28 cellular contexts compared by ENCODE assay signal in genomic region chr3:38006031-38006430, GRCh38. TPM values are rescaled to one million over a fixed set of nuclear protein-coding genes. Genes with fewer than 3 reads are reported as not detected.
DNase-seq lines count a peak whose midpoint lies in the region; ATAC-seq and TF ChIP-seq lines count a peak whose summit lies in the region.
"Had no signal": no experiment of that assay in that cellular context is flagged by ENCODE, and none has a peak within 500 bp of the region (broad histone marks: within the 10 kb centered on the region; RNA-seq: fewer than 3 reads in every experiment).

No MANE protein-coding gene starts in this region.

- no peak overlapping the region for H3K4me3 ChIP-seq in stomach
- H3K4me3 ChIP-seq in left lung: no peak overlapping the region
- H3K4me3 ChIP-seq: coronary artery, mucosa of descending colon had no signal

- peaks cover 28 to 54% (median 44%) of the 10 kb centered on the region in 4 donors for H3K4me1 ChIP-seq in stomach
- peaks cover 5 to 21% of the 10 kb centered on the region in 2 donors for H3K4me1 ChIP-seq in left lung

- H3K27me3 ChIP-seq in layer of hippocampus (ENCODE audit: control insufficient read depth, insufficient read depth, low read length): no peaks in the 10 kb centered on the region
- no peaks in the 10 kb centered on the region for H3K27me3 ChIP-seq in stomach
- no peaks in the 10 kb centered on the region for H3K27me3 ChIP-seq in left lung

- H3K27ac ChIP-seq in layer of hippocampus (ENCODE audit: low read depth, low read length) (peak overlapping the region; percentile 83), stomach (peak overlapping the region in 4 of 5 donors; percentile 42 to 79 (median 75)), left lung (no peak overlapping the region)

- WGBS in stomach, 5 donors: 74 to 88% (median 81%) methylated on average over 5 of the region's 5 CpGs

- TF ChIP-seq CTCF in stomach (IDR thresholded peaks at IDR 0.05) (no peak), left lung (IDR thresholded peaks at IDR 0.05) (no peak)

- peak; percentile 1 for DNase-seq in stimulated activated CD4-positive, alpha-beta T cell treated with anti-CD3 and anti-CD28 coated beads, Interleukin-4, amount 100 ng/mL, for 1 hour
- no peak for DNase-seq in stimulated activated CD4-positive, alpha-beta T cell treated with anti-CD3 and anti-CD28 coated beads, Interleukin-15, amount 100 ng/mL, for 24 hours
- DNase-seq in stomach: no peak
- no peak for DNase-seq in NCI-H510A treated with DMSO at 0.1 percent for 48 hours (lab: John Stamatoyannopoulos, UW)
- no peak for DNase-seq in NOMO-1 (lab: John Stamatoyannopoulos, UW; ENCODE audit: unreplicated experiment in 2 of 2)
- no peak for DNase-seq in left lung
- DNase-seq: activated B cell treated with CpG ODN at 0.5 μM for 24 hours; activated CD4-positive, alpha-beta T cell treated with anti-CD3 and anti-CD28 coated beads, Interleukin-2, amount 10 ng/mL, durations not matched to agents 7 days and 5 days; activated effector memory CD4-positive, alpha-beta T cell treated with Interleukin-2 at 50 U/mL for 16 hours; CD4-positive, alpha-beta T cell; DMS 273 treated with DMSO at 0.1 percent for 48 hours; effector memory CD8-positive, alpha-beta T cell; erythroblast; glutamatergic neuron; GOT3; HFFc6; NCI-H146; NCI-H2107; NCI-H345; retina; small intestine; stimulated activated CD4-positive, alpha-beta T cell treated with anti-CD3 and anti-CD28 coated beads, Interleukin-1b, Interleukin-23, amount 100 ng/mL, for 48 hours had no signal

- H3K9me3 ChIP-seq in stomach (no peaks in the 10 kb centered on the region), left lung (no peaks in the 10 kb centered on the region)
- H3K9me3 ChIP-seq: mucosa of descending colon had no signal

- no peak for TF ChIP-seq EP300 in stomach (IDR thresholded peaks at IDR 0.05)

- no peak for ATAC-seq in left lung
- ATAC-seq: effector memory CD8-positive, alpha-beta T cell; mucosa of descending colon; natural killer cell treated with Interleukin-12 subunit alpha and Interleukin-12 subunit beta and Interleukin-15 and Interleukin-18, amount 100 ng/mL, for 72 hours had no signal

- intact Hi-C loops in stomach (cut with DNase I; ENCODE audit: low total_unique reads) (no loop called here), left lung (cut with DNase I) (no loop called here)

- H3K36me3 ChIP-seq in stomach: peaks cover 31 to 82% (median 78%) of the 10 kb centered on the region in 4 donors
- H3K36me3 ChIP-seq in left lung: peaks cover 0 to 81% of the 10 kb centered on the region in 2 donors

- TF ChIP-seq POLR2A in stomach (IDR thresholded peaks at IDR 0.05): no peak

RNA-seq across cellular contexts. Expression of gene VILL, which starts 15.4 kb away (rescaled TPM):
- total RNA-seq in stomach (100 to 1,000 TPM in 2 of 5 donors, 10 to 100 TPM in 3; 59.8 to 191 (median 86.8) TPM), left lung (10 to 100 TPM; 29.0 to 36.9 TPM)
- polyA plus RNA-seq in stomach: 100 to 1,000 TPM in 1 of 3 donors, 10 to 100 TPM in 2; 24.1 to 202 (median 43.7) TPM

RNA-seq across cellular contexts. Expression of gene PLCD1, which starts 23.4 kb away (rescaled TPM):
- total RNA-seq in stomach (10 to 100 TPM in 4 of 5 donors, 1 to 10 TPM in 1; 8.2 to 73.9 (median 15.6) TPM), left lung (10 to 100 TPM; 33.3 to 47.5 TPM)
- 10 to 100 TPM in 2 of 3 donors, 1 to 10 TPM in 1; 9.8 to 27.1 (median 11.3) TPM for polyA plus RNA-seq in stomach

RNA-seq across cellular contexts. Expression of gene DLEC1, which starts 33.0 kb away (rescaled TPM):
- 1 to 10 TPM in 2 of 5 donors, not detected in 3; 1.3 to 1.5 TPM for total RNA-seq in stomach
- polyA plus RNA-seq in stomach: under 1 TPM; 0.12 to 0.31 (median 0.20) TPM
- 1 to 10 TPM; 2.9 to 5.3 TPM for total RNA-seq in left lung
- total RNA-seq: lung microvascular endothelial cell, SK-MEL-5 had no signal

Comparison
In these comparisons a context has a peak if more than half of its experiments do, and no peak if none do; other contexts are left out.
1. H3K27ac ChIP-seq: peak in layer of hippocampus (single experiment) and stomach (4 of 5); none in left lung (0 of 2).